2 cellular contexts compared by ENCODE assay signal in genomic region chrX:123184199-123184857, GRCh38.
TF ChIP-seq lines count a peak whose summit lies in the region.

Gene GRIA3, plus strand, starts transcription at chrX:123184278. Its CDS starts 258 bp downstream, at chrX:123184536.

TF ChIP-seq in liver, 16 proteins besides CTCF, POLR2A, EP300 and RAD21:
- TF ChIP-seq HNF4A (conservative IDR thresholded peaks at IDR 0.05) (no peak), HNF4G (IDR thresholded peaks at IDR 0.05) (no peak), REST (IDR thresholded peaks at IDR 0.05) (no peak), FOXA2 (IDR thresholded peaks at IDR 0.05) (no peak), MAX (IDR thresholded peaks at IDR 0.05) (no peak)
TF ChIP-seq in liver: peak in this region for 0.

TF ChIP-seq in HepG2, 621 proteins besides CTCF, POLR2A, EP300 and RAD21:
- no peak for TF ChIP-seq HMG20B (CRISPR knock-in tag; conservative IDR thresholded peaks at IDR 0.05)
- no peak for TF ChIP-seq ZNF75D (CRISPR knock-in tag; IDR thresholded peaks at IDR 0.05; ENCODE audit: borderline replicate concordance)
- TF ChIP-seq NCOA2 (CRISPR knock-in tag; IDR thresholded peaks at IDR 0.05) = no peak
- TF ChIP-seq HMG20A (CRISPR knock-in tag; IDR thresholded peaks at IDR 0.05; ENCODE audit: borderline replicate concordance) = no peak
- no peak for TF ChIP-seq AHR (CRISPR knock-in tag; IDR thresholded peaks at IDR 0.05)
- TF ChIP-seq PRDM4 (CRISPR knock-in tag; IDR thresholded peaks at IDR 0.05; ENCODE audit: borderline replicate concordance) = no peak
